23 cellular contexts compared by ENCODE assay signal in the genomic region with DNA sequence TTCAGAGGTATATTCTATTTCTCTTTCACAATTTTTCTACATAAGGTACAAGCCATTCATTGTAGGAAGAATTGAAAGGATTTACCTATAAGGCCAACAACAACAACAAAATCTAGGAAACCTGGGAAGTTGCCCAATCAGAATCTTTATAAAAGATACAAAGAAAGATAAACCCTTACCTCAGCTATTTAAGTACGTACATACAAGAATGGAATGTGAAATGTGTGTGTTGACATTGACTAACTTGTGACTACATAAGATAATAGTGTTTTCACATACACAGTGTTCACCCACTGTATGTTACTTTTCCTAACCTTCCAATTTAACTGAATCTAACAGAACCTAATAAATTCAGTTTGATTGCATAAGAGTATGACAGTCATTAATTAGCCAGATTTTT.
DNase-seq lines count a peak whose midpoint lies in the region; ATAC-seq, FAIRE-seq and TF ChIP-seq lines count a peak whose summit lies in the region.
"Had no signal": no experiment of that assay in that cellular context is flagged by ENCODE, and none has a peak within 500 bp of the region (broad histone marks: within the 10 kb centered on the region; RNA-seq: fewer than 3 reads in every experiment).

No MANE protein-coding gene starts in this region.

- H3K36me3 ChIP-seq in HepG2 (replicated peaks in 1 of 2; ENCODE audit: control insufficient read depth in 1 of 2, insufficient read depth in 2 of 2, low read length in 2 of 2) (no peaks in the 10 kb centered on the region), right lobe of liver (no peaks in the 10 kb centered on the region), bronchial epithelial cell (ENCODE audit: control insufficient read depth, insufficient read depth, low read length) (no peaks in the 10 kb centered on the region)
- H3K36me3 ChIP-seq: BLaER1 treated with 17β-estradiol and CSF1 and Interleukin-3, amounts not matched to agents 10 nM and 100 nM; right atrium auricular region had no signal

- no peak for TF ChIP-seq RAD21 in HepG2 (CRISPR knock-in tag; IDR thresholded peaks at IDR 0.05)

- TF ChIP-seq CTCF in HepG2 (CRISPR knock-in tag; IDR thresholded peaks at IDR 0.05) (no peak), right lobe of liver (IDR thresholded peaks at IDR 0.05) (no peak), bronchial epithelial cell (IDR thresholded peaks at IDR 0.05; ENCODE audit: insufficient read depth, low read length, severe bottlenecking) (no peak), fibroblast of villous mesenchyme (IDR thresholded peaks at IDR 0.05; ENCODE audit: insufficient read depth, low read depth, low read length) (no peak)

- no peak overlapping the region for H2AFZ ChIP-seq in HepG2 (ENCODE audit: low read length)
- H2AFZ ChIP-seq: PC-9 had no signal

- no peak for FAIRE-seq in HepG2 (lab: Jason Lieb, UNC)
- FAIRE-seq in bronchial epithelial cell (lab: Jason Lieb, UNC): no peak
- FAIRE-seq: D721Med, G401.6, islet of Langerhans, urothelium cell line had no signal

- intact Hi-C loops in HepG2 (cut with micrococcal nuclease; ENCODE audit: unreplicated experiment) (loop anchor here (5.0 kb wide), 1 partner anchor 155 kb away; a partner anchor contains a TSS), right lobe of liver (cut with DNase I) (no loop called here)

- 43% methylated on average over 1 of the region's 1 CpG for WGBS in HepG2 (ENCODE audit: low lambda C conversion rate)
- WGBS in right lobe of liver (ENCODE audit: insufficient coverage, low coverage, low lambda C conversion rate, missing lambda C conversion rate): 70% methylated on average over 1 of the region's 1 CpG

- H4K20me1 ChIP-seq in HepG2 (ENCODE audit: insufficient read depth, low read length): no peaks in the 10 kb centered on the region
- H4K20me1 ChIP-seq: BLaER1 treated with 17β-estradiol and CSF1 and Interleukin-3, amounts not matched to agents 10 nM and 100 nM had no signal

- H3K4me1 ChIP-seq in HepG2 (ENCODE audit: insufficient read depth, low read length) (peaks cover 44% of the 10 kb centered on the region), right lobe of liver (no peaks in the 10 kb centered on the region)
- H3K4me1 ChIP-seq: BLaER1 treated with 17β-estradiol and CSF1 and Interleukin-3, amounts not matched to agents 10 nM and 100 nM; right atrium auricular region had no signal

- no peaks in the 10 kb centered on the region for H3K27me3 ChIP-seq in HepG2 (ENCODE audit: control insufficient read depth in 1 of 2, insufficient read depth in 2 of 2, low read length in 2 of 2)
- no peaks in the 10 kb centered on the region for H3K27me3 ChIP-seq in right lobe of liver
- H3K27me3 ChIP-seq in bronchial epithelial cell (ENCODE audit: control insufficient read depth, insufficient read depth, low read length): no peaks in the 10 kb centered on the region
- H3K27me3 ChIP-seq: BLaER1 treated with 17β-estradiol and CSF1 and Interleukin-3, amounts not matched to agents 10 nM and 100 nM; right atrium auricular region had no signal

- H3K9me3 ChIP-seq in HepG2 (ENCODE audit: low read length) (no peaks in the 10 kb centered on the region), right lobe of liver (no peaks in the 10 kb centered on the region)
- H3K9me3 ChIP-seq: BLaER1 treated with 17β-estradiol and CSF1 and Interleukin-3, amounts not matched to agents 10 nM and 100 nM; right atrium auricular region had no signal

- in situ Hi-C loops in HepG2 (cut with HindIII; ENCODE audit: extremely low pct_ligation_motif_present, low pct_unique_long_range_greater_than_20kb): no loop called here

- DNase-seq in HepG2 (ENCODE audit: low spot score) (peak; percentile 59), right lobe of liver (no peak), bronchial epithelial cell (ENCODE audit: low read depth) (peak; percentile 77), fibroblast of villous mesenchyme (ENCODE audit: low read depth) (peak; percentile 44), iPS-NIHi11 (ENCODE audit: low spot score) (no peak), NCI-H748 (lab: John Stamatoyannopoulos, UW; ENCODE audit: unreplicated experiment) (no peak)
- DNase-seq: activated CD8-positive, alpha-beta memory T cell treated with anti-CD3 and anti-CD28 coated beads, Interleukin-2, amount 50 U/mL, for 48 hours; activated naive CD8-positive, alpha-beta T cell treated with anti-CD3 and anti-CD28 coated beads, Interleukin-2, amount 50 U/mL, for 24 hours; effector memory CD8-positive, alpha-beta T cell; NCI-H1694; PC-9; substantia nigra had no signal

- H3K27ac ChIP-seq in HepG2 (ENCODE audit: extremely low read length, insufficient read depth, low read length): no peak overlapping the region
- no peak overlapping the region for H3K27ac ChIP-seq in right lobe of liver
- H3K27ac ChIP-seq: BLaER1 treated with 17β-estradiol and CSF1 and Interleukin-3, amounts not matched to agents 10 nM and 100 nM; PC-9; right atrium auricular region; VCaP had no signal

- H3K4me2 ChIP-seq in HepG2 (ENCODE audit: low read depth, low read length): no peak overlapping the region
- H3K4me2 ChIP-seq: BLaER1 treated with 17β-estradiol and CSF1 and Interleukin-3, amounts not matched to agents 10 nM and 100 nM; PC-9 had no signal

- H3K79me2 ChIP-seq in HepG2 (ENCODE audit: insufficient read depth, low read length): no peaks in the 10 kb centered on the region

- CTCF ChIA-PET in HepG2 (lab: Yijun Ruan, JAX; ENCODE audit: low intra/inter-chr PET ratio, low total read pairs): no interaction called here

- TF ChIP-seq EP300 in HepG2 (IDR thresholded peaks at IDR 0.05; ENCODE audit: low read depth in 2 of 2, low read length in 2 of 2) (no peak), HepG2 (CRISPR knock-in tag; IDR thresholded peaks at IDR 0.05; ENCODE audit: borderline replicate concordance) (no peak)

- TF ChIP-seq POLR2A in HepG2 (IDR thresholded peaks at IDR 0.05; ENCODE audit: insufficient read depth in 1 of 2, low read depth in 2 of 2, low read length in 2 of 2) (no peak), right lobe of liver (IDR thresholded peaks at IDR 0.05) (no peak)

- no TSS peak for BruUV-seq in HepG2 (replicated peaks; lab: Mats Ljungman, UMichigan)

- no peak overlapping the region for H3K9ac ChIP-seq in HepG2 (ENCODE audit: insufficient read depth, low read depth, low read length)
- H3K9ac ChIP-seq: BLaER1 treated with 17β-estradiol and CSF1 and Interleukin-3, amounts not matched to agents 10 nM and 100 nM had no signal

- POLR2A ChIA-PET in HepG2 (lab: Yijun Ruan, JAX): no interaction called here

- no peak overlapping the region for H3K4me3 ChIP-seq in HepG2 (replicated peaks in 1 of 3; ENCODE audit: insufficient read depth in 1 of 3, low read depth in 2 of 3, low read length in 3 of 3)
- H3K4me3 ChIP-seq in right lobe of liver: no peak overlapping the region
- no peak overlapping the region for H3K4me3 ChIP-seq in bronchial epithelial cell (ENCODE audit: low read depth, low read length)
- H3K4me3 ChIP-seq in fibroblast of villous mesenchyme (ENCODE audit: low read depth, low read length): no peak overlapping the region
- H3K4me3 ChIP-seq: BLaER1 treated with 17β-estradiol and CSF1 and Interleukin-3, amounts not matched to agents 10 nM and 100 nM; GM23338; lung; PC-9; right atrium auricular region had no signal

- peak; percentile 47; the same call in 1 of the 3 replicates for ATAC-seq in HepG2
- no peak for ATAC-seq in right lobe of liver
- no peak for ATAC-seq in GM21360 (IDR thresholded peaks at IDR 0.05; ENCODE audit: unreplicated experiment)
- ATAC-seq in HG03571 (IDR thresholded peaks at IDR 0.05; ENCODE audit: unreplicated experiment): no peak
- ATAC-seq: activated naive CD8-positive, alpha-beta T cell treated with anti-CD3 and anti-CD28 coated beads, Interleukin-2, amount 50 U/mL, for 24 hours; effector memory CD8-positive, alpha-beta T cell had no signal

TF ChIP-seq in HepG2, 621 proteins besides CTCF, POLR2A, EP300 and RAD21 (continues in another document):
- TF ChIP-seq POGZ (CRISPR knock-in tag; IDR thresholded peaks at IDR 0.05) (no peak), CEBPB (IDR thresholded peaks at IDR 0.05; ENCODE audit: borderline replicate concordance, low read depth, low read length) (0 out of 2 replicates have a peak, but pooled peaks have one; percentile 1), ZNF296 (CRISPR knock-in tag; conservative IDR thresholded peaks at IDR 0.05) (no peak), TOE1 (CRISPR knock-in tag; IDR thresholded peaks at IDR 0.05) (no peak), MAFF (IDR thresholded peaks at IDR 0.05; ENCODE audit: low read depth, low read length) (peak; percentile 67), SMAD9 (CRISPR knock-in tag; IDR thresholded peaks at IDR 0.05) (no peak), ZNF30 (CRISPR knock-in tag; IDR thresholded peaks at IDR 0.05) (no peak), ZNF235 (CRISPR knock-in tag; IDR thresholded peaks at IDR 0.05; ENCODE audit: borderline replicate concordance) (no peak), MAFK (conservative IDR thresholded peaks at IDR 0.05 in 1 of 2, IDR thresholded peaks at IDR 0.05 in 1 of 2; ENCODE audit: low read length in 2 of 2) (peak; percentile 59 to 82; a peak in 3 of 4 replicates), TAF1 (CRISPR knock-in tag; IDR thresholded peaks at IDR 0.05) (no peak)
- TF ChIP-seq, protein P1, sequence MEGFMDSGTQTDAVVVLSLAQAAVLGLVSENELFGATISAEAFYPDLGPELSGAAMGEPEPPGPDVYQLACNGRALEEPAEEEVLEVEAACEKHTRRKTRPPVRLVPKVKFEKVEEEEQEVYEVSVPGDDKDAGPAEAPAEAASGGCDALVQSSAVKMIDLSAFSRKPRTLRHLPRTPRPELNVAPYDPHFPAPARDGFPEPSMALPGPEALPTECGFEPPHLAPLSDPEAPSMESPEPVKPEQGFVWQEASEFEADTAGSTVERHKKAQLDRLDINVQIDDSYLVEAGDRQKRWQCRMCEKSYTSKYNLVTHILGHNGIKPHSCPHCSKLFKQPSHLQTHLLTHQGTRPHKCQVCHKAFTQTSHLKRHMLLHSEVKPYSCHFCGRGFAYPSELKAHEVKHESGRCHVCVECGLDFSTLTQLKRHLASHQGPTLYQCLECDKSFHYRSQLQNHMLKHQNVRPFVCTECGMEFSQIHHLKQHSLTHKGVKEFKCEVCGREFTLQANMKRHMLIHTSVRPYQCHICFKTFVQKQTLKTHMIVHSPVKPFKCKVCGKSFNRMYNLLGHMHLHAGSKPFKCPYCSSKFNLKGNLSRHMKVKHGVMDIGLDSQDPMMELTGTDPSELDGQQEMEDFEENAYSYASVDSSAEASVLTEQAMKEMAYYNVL (CRISPR knock-in tag; IDR thresholded peaks at IDR 0.05; ENCODE audit: borderline replicate concordance): no peak

Comparison
In these comparisons a context has a peak if more than half of its experiments do, and no peak if none do; other contexts are left out.
1. DNase-seq: peak in HepG2 (single experiment), bronchial epithelial cell (single experiment) and fibroblast of villous mesenchyme (single experiment); none in right lobe of liver (0 of 3), iPS-NIHi11 (single experiment) and NCI-H748 (single experiment).